ENCODE assay signal across 29 cellular contexts in genomic region chr13:69997061-69997460, GRCh38.
DNase-seq lines count a peak whose midpoint lies in the region; ATAC-seq and TF ChIP-seq lines count a peak whose summit lies in the region.
"Had no signal": no experiment of that assay in that cellular context is flagged by ENCODE, and none has a peak within 500 bp of the region (broad histone marks: within the 10 kb centered on the region; RNA-seq: fewer than 3 reads in every experiment).

No MANE protein-coding gene starts in this region.

- no peak overlapping the region for H3K9ac ChIP-seq in Karpas-422 (ENCODE audit: low read length)
- H3K9ac ChIP-seq: BLaER1; BLaER1 treated with 17β-estradiol and CSF1 and Interleukin-3, amounts not matched to agents 10 nM and 100 nM had no signal

- H3K4me2 ChIP-seq in Karpas-422 (ENCODE audit: low read depth, low read length, poor library complexity, severe bottlenecking), result no peak overlapping the region
- H3K4me2 ChIP-seq: A549; BLaER1; BLaER1 treated with 17β-estradiol and CSF1 and Interleukin-3, amounts not matched to agents 10 nM and 100 nM had no signal

- POLR2A ChIA-PET in WTC11 (lab: Charles Lee), result no interaction called here

- TF ChIP-seq CTCF in WTC11 (IDR thresholded peaks at IDR 0.05), result no peak

- no peak overlapping the region for H3K4me3 Mint-ChIP-seq in WTC11
- H3K4me3 Mint-ChIP-seq: B cell; CD14-positive monocyte; CD4-positive, alpha-beta memory T cell; CD4-positive, alpha-beta T cell; CD4-positive, CD25-positive, alpha-beta regulatory T cell; CD8-positive, alpha-beta memory T cell; CD8-positive, alpha-beta T cell had no signal

- H3K9me2 ChIP-seq in Karpas-422 (replicated peaks; ENCODE audit: insufficient read depth, low read length), result no peaks in the 10 kb centered on the region; the same call in 1 of the 2 replicates

- no peak overlapping the region for H3K27ac ChIP-seq in Karpas-422 (ENCODE audit: low read length)
- H3K27ac ChIP-seq: 22Rv1; A549; BLaER1; BLaER1 treated with 17β-estradiol and CSF1 and Interleukin-3, amounts not matched to agents 10 nM and 100 nM; C4-2B had no signal

- H3K9me3 Mint-ChIP-seq in WTC11, result no peaks in the 10 kb centered on the region
- H3K9me3 Mint-ChIP-seq: CD4-positive, alpha-beta T cell had no signal

- no peaks in the 10 kb centered on the region for H3K4me1 Mint-ChIP-seq in WTC11
- H3K4me1 Mint-ChIP-seq: B cell; CD14-positive monocyte; CD4-positive, alpha-beta memory T cell; CD4-positive, CD25-positive, alpha-beta regulatory T cell; CD8-positive, alpha-beta memory T cell had no signal

- CTCF ChIA-PET in WTC11 (lab: Charles Lee), result no interaction called here

- no peaks in the 10 kb centered on the region for H3K27me3 Mint-ChIP-seq in WTC11 (ENCODE audit: low read depth)
- H3K27me3 Mint-ChIP-seq: B cell; CD4-positive, alpha-beta memory T cell; CD4-positive, alpha-beta T cell; CD4-positive, CD25-positive, alpha-beta regulatory T cell; CD8-positive, alpha-beta memory T cell had no signal

- peaks cover 4% of the 10 kb centered on the region for H3K9me3 ChIP-seq in Karpas-422 (ENCODE audit: low read length)
- H3K9me3 ChIP-seq: A549; BE2C; BLaER1; BLaER1 treated with 17β-estradiol and CSF1 and Interleukin-3, amounts not matched to agents 10 nM and 100 nM; Caco-2 had no signal

- ATAC-seq in WTC11, result no peak
- ATAC-seq: A549; CD8-positive, alpha-beta T cell had no signal

- no peaks in the 10 kb centered on the region for H3K36me3 Mint-ChIP-seq in WTC11
- H3K36me3 Mint-ChIP-seq: CD14-positive monocyte; CD4-positive, alpha-beta memory T cell; CD4-positive, CD25-positive, alpha-beta regulatory T cell; CD8-positive, alpha-beta memory T cell; CD8-positive, alpha-beta T cell had no signal

- no peaks in the 10 kb centered on the region for H3K79me2 ChIP-seq in Karpas-422 (ENCODE audit: low read length)

- DNase-seq in WTC11 (ENCODE audit: low spot score) (no peak), Karpas-422 (no peak)
- DNase-seq: 8988T; ACHN; AML-193; BE2C; C1 segment of cervical spinal cord; Caco-2; Calu3; CD4-positive, alpha-beta memory T cell; CD4-positive, alpha-beta T cell; CD4-positive, CD25-positive, alpha-beta regulatory T cell; CD8-positive, alpha-beta memory T cell; CD8-positive, alpha-beta T cell; COR-L47; DMS 273 treated with DMSO at 0.1 percent for 48 hours; DMS153; DMS53; DMS79; DMS79 treated with DMSO at 0.1 percent for 48 hours; DND-41; EL had no signal

- H4K20me1 ChIP-seq in Karpas-422 (ENCODE audit: insufficient read depth, low read depth, low read length), result no peaks in the 10 kb centered on the region
- H4K20me1 ChIP-seq: BLaER1; BLaER1 treated with 17β-estradiol and CSF1 and Interleukin-3, amounts not matched to agents 10 nM and 100 nM had no signal

- no peaks in the 10 kb centered on the region for H3K4me1 ChIP-seq in Karpas-422 (ENCODE audit: low read length)
- H3K4me1 ChIP-seq: A549, BE2C, BLaER1, Caco-2 had no signal

- no peak overlapping the region for H3K27ac Mint-ChIP-seq in WTC11
- H3K27ac Mint-ChIP-seq: B cell; CD14-positive monocyte; CD4-positive, alpha-beta memory T cell; CD4-positive, alpha-beta T cell; CD4-positive, CD25-positive, alpha-beta regulatory T cell; CD8-positive, alpha-beta memory T cell; CD8-positive, alpha-beta T cell had no signal

- no peaks in the 10 kb centered on the region for H3K36me3 ChIP-seq in Karpas-422 (ENCODE audit: insufficient read depth, low read length)
- H3K36me3 ChIP-seq: BE2C; BLaER1; BLaER1 treated with 17β-estradiol and CSF1 and Interleukin-3, amounts not matched to agents 10 nM and 100 nM had no signal

- no peak overlapping the region for H3K4me3 ChIP-seq in Karpas-422 (ENCODE audit: low read length)
- H3K4me3 ChIP-seq: A549; BLaER1; BLaER1 treated with 17β-estradiol and CSF1 and Interleukin-3, amounts not matched to agents 10 nM and 100 nM had no signal

- no peaks in the 10 kb centered on the region for H3K27me3 ChIP-seq in Karpas-422 (ENCODE audit: low read length)
- H3K27me3 ChIP-seq: BE2C; BLaER1; BLaER1 treated with 17β-estradiol and CSF1 and Interleukin-3, amounts not matched to agents 10 nM and 100 nM had no signal

- no peak overlapping the region for H2AFZ ChIP-seq in Karpas-422 (ENCODE audit: low read length)

TF ChIP-seq in WTC11, 78 proteins besides CTCF, POLR2A, EP300 and RAD21:
- TF ChIP-seq ZNF317 (CRISPR knock-in tag; IDR thresholded peaks at IDR 0.05; ENCODE audit: borderline replicate concordance, low read depth) (no peak), PRRX2 (CRISPR knock-in tag; IDR thresholded peaks at IDR 0.05) (no peak), RELA (CRISPR knock-in tag; IDR thresholded peaks at IDR 0.05; ENCODE audit: borderline replicate concordance) (no peak), HMGA2 (CRISPR knock-in tag; IDR thresholded peaks at IDR 0.05) (peak; percentile 93)
